ENCODE assay signal across 23 cellular contexts in genomic region chr1:40902634-40902897, GRCh38. TPM values are rescaled to one million over a fixed set of nuclear protein-coding genes. Genes with fewer than 3 reads are reported as not detected.
A peak's percentile ranks its signal among the peaks of the same experiment; 100 is the strongest.
DNase-seq lines count a peak whose midpoint lies in the region; ATAC-seq and TF ChIP-seq lines count a peak whose summit lies in the region.
"Had no signal": no experiment of that assay in that cellular context is flagged by ENCODE, and none has a peak within 500 bp of the region (broad histone marks: within the 10 kb centered on the region; RNA-seq: fewer than 3 reads in every experiment).

No MANE protein-coding gene starts in this region.

- no peaks in the 10 kb centered on the region for H3K9me2 ChIP-seq in PC-3 (replicated peaks; ENCODE audit: low read length)

- H3K79me2 ChIP-seq in PC-3 (ENCODE audit: low read length), result no peaks in the 10 kb centered on the region

- H3K9me3 ChIP-seq in PC-3 (ENCODE audit: low read length) (no peaks in the 10 kb centered on the region), neuronal stem cell (replicated peaks in 1 of 2; ENCODE audit: control insufficient read depth in 2 of 2, insufficient read depth in 1 of 2, low read depth in 1 of 2, low read length in 2 of 2) (no peaks in the 10 kb centered on the region), tibial artery (no peaks in the 10 kb centered on the region)
- H3K9me3 ChIP-seq: adrenal gland, left lung, prostate gland had no signal

- no peak overlapping the region for H2AK5ac ChIP-seq in neuronal stem cell (ENCODE audit: low read depth, low read length)

- H3K4me1 Mint-ChIP-seq in chondrocyte (ENCODE audit: low read depth), result peaks cover 50% of the 10 kb centered on the region
- H3K4me1 Mint-ChIP-seq: B cell had no signal

- H4K91ac ChIP-seq in neuronal stem cell (ENCODE audit: low read depth, low read length, poor library complexity), result no peak overlapping the region

- H3K9me3 Mint-ChIP-seq in chondrocyte (ENCODE audit: low read depth), result no peaks in the 10 kb centered on the region
- H3K9me3 Mint-ChIP-seq: stimulated activated naive CD8-positive, alpha-beta T cell treated with anti-CD3 and anti-CD28 coated beads, Interleukin-15, amount 100 ng/mL, for 72 hours had no signal

- no peak overlapping the region for H2BK5ac ChIP-seq in neuronal stem cell (ENCODE audit: low read length)

- H3K27me3 ChIP-seq in PC-3 (ENCODE audit: low read length) (no peaks in the 10 kb centered on the region), neuronal stem cell (ENCODE audit: control insufficient read depth in 3 of 3, insufficient read depth in 3 of 3, low read depth in 1 of 3, low read length in 3 of 3) (peaks cover 0 to 3% (median 0%) of the 10 kb centered on the region in 3 experiments), tibial artery (no peaks in the 10 kb centered on the region)
- H3K27me3 ChIP-seq: adrenal gland, dorsolateral prefrontal cortex, left lung had no signal

- H3K4me3 Mint-ChIP-seq in chondrocyte (ENCODE audit: unreplicated experiment), result peak overlapping the region; percentile 7
- H3K4me3 Mint-ChIP-seq: B cell; stimulated activated naive CD8-positive, alpha-beta T cell treated with anti-CD3 and anti-CD28 coated beads, Interleukin-15, amount 100 ng/mL, for 72 hours had no signal

- peak overlapping the region; percentile 39 for H2BK15ac ChIP-seq in neuronal stem cell (ENCODE audit: low read length)

- no TSS peak for BruUV-seq in PC-3 (replicated peaks; lab: Mats Ljungman, UMichigan)

- peak overlapping the region; percentile 60 for H3K4me2 ChIP-seq in PC-3 (ENCODE audit: low read length)
- H3K4me2 ChIP-seq in neuronal stem cell (ENCODE audit: insufficient read depth, low read length, poor library complexity, severe bottlenecking), result no peak overlapping the region

- H3K4me1 ChIP-seq in PC-3 (ENCODE audit: insufficient read depth, low read length) (peaks cover 60% of the 10 kb centered on the region), neuronal stem cell (ENCODE audit: control insufficient read depth in 2 of 2, insufficient read depth in 1 of 2, low read depth in 1 of 2, low read length in 2 of 2) (peaks cover 0 to 3% of the 10 kb centered on the region in 2 donors), tibial artery (peaks cover 7 to 35% (median 26%) of the 10 kb centered on the region in 4 donors)
- H3K4me1 ChIP-seq: prostate gland had no signal

- H3F3A ChIP-seq in PC-3 (ENCODE audit: low read length, unreplicated experiment), result peaks cover 5% of the 10 kb centered on the region

- no peak for TF ChIP-seq CTCF in PC-3 (conservative IDR thresholded peaks at IDR 0.05; ENCODE audit: low read depth, low read length)
- no peak for TF ChIP-seq CTCF in chondrocyte (IDR thresholded peaks at IDR 0.05)
- TF ChIP-seq CTCF in tibial artery (IDR thresholded peaks at IDR 0.05), result no peak

- no peak overlapping the region for H2BK120ac ChIP-seq in neuronal stem cell (ENCODE audit: low read depth, low read length)

- no peaks in the 10 kb centered on the region for H3K36me3 ChIP-seq in PC-3 (ENCODE audit: low read depth, low read length)
- no peaks in the 10 kb centered on the region for H3K36me3 ChIP-seq in neuronal stem cell (replicated peaks in 1 of 2; ENCODE audit: control insufficient read depth in 2 of 2, insufficient read depth in 2 of 2, low read length in 2 of 2)
- H3K36me3 ChIP-seq in tibial artery, result no peaks in the 10 kb centered on the region
- H3K36me3 ChIP-seq: adrenal gland, left lung, prostate gland had no signal

- H3K79me1 ChIP-seq in neuronal stem cell (ENCODE audit: low read depth, low read length), result no peaks in the 10 kb centered on the region

- H3K27ac Mint-ChIP-seq in chondrocyte (ENCODE audit: unreplicated experiment), result peak overlapping the region; percentile 98
- H3K27ac Mint-ChIP-seq: B cell; stimulated activated naive CD8-positive, alpha-beta T cell treated with anti-CD3 and anti-CD28 coated beads, Interleukin-15, amount 100 ng/mL, for 72 hours had no signal

- no CpG with 5 or more reads among the region's 8 CpGs for WGBS in neuronal stem cell (ENCODE audit: extremely low coverage in 2 of 2, insufficient read length in 2 of 2, insufficient replicate concordance in 1 of 2), 2 donors

- H3K4me3 ChIP-seq in PC-3 (ENCODE audit: low read length) (no peak overlapping the region), neuronal stem cell (ENCODE audit: low read length in 2 of 2) (no peak overlapping the region), tibial artery (no peak overlapping the region)
- H3K4me3 ChIP-seq: adrenal gland, dorsolateral prefrontal cortex, left lung, prostate gland had no signal

- no peak overlapping the region for H3K4ac ChIP-seq in neuronal stem cell (ENCODE audit: low read length)

- H4K8ac ChIP-seq in neuronal stem cell (ENCODE audit: low read depth, low read length), result no peak overlapping the region

- peak overlapping the region; percentile 22 for H2AFZ ChIP-seq in PC-3 (ENCODE audit: low read length)
- H2AFZ ChIP-seq in neuronal stem cell (ENCODE audit: low read length), result peak overlapping the region; percentile 25

- no peak overlapping the region for H3K18ac ChIP-seq in neuronal stem cell (ENCODE audit: low read length)

- CTCF ChIA-PET in PC-3 (lab: Charles Lee), result no interaction called here

- POLR2A ChIA-PET in PC-3 (lab: Charles Lee; ENCODE audit: unreplicated experiment), result no interaction called here

- ATAC-seq in PC-3 (no peak), GM19023 (IDR thresholded peaks at IDR 0.05; ENCODE audit: unreplicated experiment) (no peak)
- ATAC-seq in stimulated activated naive CD8-positive, alpha-beta T cell treated with anti-CD3 and anti-CD28 coated beads, Interleukin-15, Interleukin-2, amounts not matched to agents 100 U/mL and 50 U/mL, for 24 hours, result no peak
- ATAC-seq: left lung; stimulated activated naive CD8-positive, alpha-beta T cell treated with anti-CD3 and anti-CD28 coated beads, Interleukin-15, amount 100 ng/mL, for 72 hours had no signal

- H3K27ac ChIP-seq in PC-3 (ENCODE audit: low read length) (peak overlapping the region; percentile 61), neuronal stem cell (replicated peaks; ENCODE audit: low read length) (no peak overlapping the region), tibial artery (peak overlapping the region; percentile 53 to 66)
- H3K27ac ChIP-seq: adrenal gland, left lung, VCaP had no signal

- intact Hi-C loops in PC-3 (cut with micrococcal nuclease) (no loop called here), tibial artery (cut with DNase I; ENCODE audit: low total_unique reads) (no loop called here)

- H3K36me3 Mint-ChIP-seq in chondrocyte (ENCODE audit: low read depth), result no peaks in the 10 kb centered on the region

- DNase-seq in PC-3, result no peak
- DNase-seq in chondrocyte (ENCODE audit: low spot score), result peak; percentile 61
- DNase-seq in neuronal stem cell (ENCODE audit: low spot score), result no peak
- DNase-seq in tibial artery, result no peak
- no peak for DNase-seq in activated gamma-delta T cell treated with Interleukin-2 at 50 U/mL for 16 hours
- DNase-seq in glomerular visceral epithelial cell (ENCODE audit: extremely low spot score), result no peak
- DNase-seq in stimulated activated naive CD8-positive, alpha-beta T cell treated with anti-CD3 and anti-CD28 coated beads, Interleukin-15, Interleukin-2, amounts not matched to agents 100 U/mL and 50 U/mL, for 24 hours, result no peak
- DNase-seq: activated CD4-positive, alpha-beta T cell treated with anti-CD3 and anti-CD28 coated beads, Interleukin-2, amount 50 U/mL, for 1 hour; activated CD8-positive, alpha-beta memory T cell treated with anti-CD3 and anti-CD28 coated beads, Interleukin-2, amount 50 U/mL, for 4 hours; adrenal gland; dorsolateral prefrontal cortex; H7; left lung; NCI-H1436 treated with DMSO at 0.1 percent for 48 hours; NCI-H2171; NCI-H526; SHP77 treated with DMSO at 0.1 percent for 48 hours; stimulated activated CD4-positive, alpha-beta T cell treated with anti-CD3 and anti-CD28 coated beads, Interleukin-2, amount 100 ng/mL, for 48 hours; stimulated activated naive CD8-positive, alpha-beta T cell treated with anti-CD3 and anti-CD28 coated beads, Interleukin-15, amount 100 ng/mL, for 72 hours had no signal

- H3K9ac ChIP-seq in PC-3 (ENCODE audit: low read length) (0 out of 2 replicates have a peak overlapping the region, but pooled peaks have one; percentile 7), neuronal stem cell (ENCODE audit: low read depth, low read length, poor library complexity) (no peak overlapping the region)

- no peak overlapping the region for H3K14ac ChIP-seq in neuronal stem cell (ENCODE audit: low read length)

- H3K23ac ChIP-seq in neuronal stem cell (ENCODE audit: low read depth, low read length, poor library complexity), result no peak overlapping the region

- no peaks in the 10 kb centered on the region for H4K20me1 ChIP-seq in PC-3 (ENCODE audit: low read length)

- H3K27me3 Mint-ChIP-seq in chondrocyte (ENCODE audit: low read depth), result no peaks in the 10 kb centered on the region
- H3K27me3 Mint-ChIP-seq: stimulated activated naive CD8-positive, alpha-beta T cell treated with anti-CD3 and anti-CD28 coated beads, Interleukin-15, amount 100 ng/mL, for 72 hours had no signal

- H2BK12ac ChIP-seq in neuronal stem cell (ENCODE audit: low read length), result no peak overlapping the region

RNA-seq across cellular contexts. Expression of gene CITED4, which starts 40.4 kb away (rescaled TPM):
- total RNA-seq in PC-3 (2014; rRNA removed) (10.6 and 12.0 TPM in 2 replicates), chondrocyte (12.4 to 30.5 TPM (median 30.1 TPM) in 3 replicates)
- 17.7 TPM for polyA plus RNA-seq in neuronal stem cell (2013, experiment 1 of 2)
- polyA plus RNA-seq in neuronal stem cell (2013, experiment 2 of 2), result 17.8 TPM
